ENCODE assay signal across 15 cellular contexts in the genomic region with DNA sequence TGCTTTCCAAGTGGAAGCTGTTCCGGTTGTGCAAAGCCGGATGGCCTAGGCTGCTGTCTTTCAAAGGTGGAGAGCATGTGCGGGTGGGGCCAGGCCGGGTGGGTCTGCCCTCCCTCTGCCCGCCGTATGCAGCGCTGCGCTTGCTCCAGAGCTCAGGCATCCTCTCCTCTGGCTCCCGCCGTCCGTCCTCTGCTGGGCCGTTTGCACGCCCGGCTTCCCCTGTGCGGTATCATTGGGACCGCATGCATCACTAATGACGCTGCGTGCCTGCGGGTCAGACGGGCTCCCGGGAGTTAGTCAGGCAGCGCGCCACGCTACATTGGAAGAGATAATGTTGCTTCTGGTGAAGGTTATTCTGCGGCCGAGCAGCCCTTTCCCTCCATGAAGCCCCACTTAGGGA.
"Had no signal": no experiment of that assay in that cellular context is flagged by ENCODE, and none has a peak within 500 bp of the region (broad histone marks: within the 10 kb centered on the region; RNA-seq: fewer than 3 reads in every experiment).

No MANE protein-coding gene starts in this region.

- DNase-seq: activated CD4-positive, alpha-beta T cell treated with anti-CD3 and anti-CD28 coated beads, Interleukin-2, amount 10 ng/mL, durations not matched to agents 7 days and 5 days; activated effector memory CD4-positive, alpha-beta T cell treated with Interleukin-2 at 50 U/mL for 16 hours; activated T-cell treated with anti-CD3 and anti-CD28 coated beads, Interleukin-2, amount 50 U/mL, for 4 hours; kidney; mesendoderm; psoas muscle; sigmoid colon; spleen; stomach; T-helper 17 cell; testis had no signal

- H3K27ac Mint-ChIP-seq: activated CD4-positive, alpha-beta T cell treated with anti-CD3 and anti-CD28 coated beads, Interleukin-2, amount 10 ng/mL, durations not matched to agents 7 days and 5 days; activated naive CD4-positive, alpha-beta T cell treated with anti-CD3 and anti-CD28 coated beads, Interleukin-2, amount 50 U/mL, for 24 hours; nephron; T-helper 17 cell had no signal

- ATAC-seq: activated T-cell treated with anti-CD3 and anti-CD28 coated beads, Interleukin-2, amount 50 U/mL, for 4 hours; psoas muscle; T-helper 17 cell had no signal

- H3K4me3 ChIP-seq: adrenal gland, hepatocyte, psoas muscle, sigmoid colon, spleen, stomach, testis had no signal

- H2AFZ ChIP-seq: hepatocyte had no signal

- H3K9me3 Mint-ChIP-seq: activated naive CD4-positive, alpha-beta T cell treated with anti-CD3 and anti-CD28 coated beads, Interleukin-2, amount 50 U/mL, for 24 hours; activated T-cell treated with anti-CD3 and anti-CD28 coated beads, Interleukin-2, amount 50 U/mL, for 4 hours had no signal

- H3K4me2 ChIP-seq: hepatocyte had no signal

- H3K27me3 ChIP-seq: testis had no signal

- H3K9me3 ChIP-seq: adrenal gland, psoas muscle, sigmoid colon, spleen, stomach, testis had no signal

- H3K36me3 ChIP-seq: adrenal gland, sigmoid colon, spleen, stomach had no signal

- H3K36me3 Mint-ChIP-seq: activated naive CD4-positive, alpha-beta T cell treated with anti-CD3 and anti-CD28 coated beads, Interleukin-2, amount 50 U/mL, for 24 hours had no signal

- H3K27ac ChIP-seq: adrenal gland, hepatocyte, psoas muscle, sigmoid colon, spleen, stomach, testis had no signal

- H3K79me2 ChIP-seq: hepatocyte had no signal

- H3K4me3 Mint-ChIP-seq: activated CD4-positive, alpha-beta T cell treated with anti-CD3 and anti-CD28 coated beads, Interleukin-2, amount 10 ng/mL, durations not matched to agents 7 days and 5 days; activated naive CD4-positive, alpha-beta T cell treated with anti-CD3 and anti-CD28 coated beads, Interleukin-2, amount 50 U/mL, for 24 hours; activated T-cell treated with anti-CD3 and anti-CD28 coated beads, Interleukin-2, amount 50 U/mL, for 4 hours; nephron; T-helper 17 cell had no signal

- H3K4me1 ChIP-seq: adrenal gland, psoas muscle, sigmoid colon, spleen, stomach, testis had no signal

- H3K4me1 Mint-ChIP-seq: activated CD4-positive, alpha-beta T cell treated with anti-CD3 and anti-CD28 coated beads, Interleukin-2, amount 10 ng/mL, durations not matched to agents 7 days and 5 days; activated naive CD4-positive, alpha-beta T cell treated with anti-CD3 and anti-CD28 coated beads, Interleukin-2, amount 50 U/mL, for 24 hours had no signal
